Comparison of ENCODE assay signal across 18 cellular contexts in genomic region chr20:37841991-37842390, GRCh38.
"Had no signal": no experiment of that assay in that cellular context is flagged by ENCODE, and none has a peak within 500 bp of the region (broad histone marks: within the 10 kb centered on the region; RNA-seq: fewer than 3 reads in every experiment).

No MANE protein-coding gene starts in this region.

- H3K4me1 ChIP-seq: ascending aorta, transverse colon had no signal

- DNase-seq: activated CD4-positive, alpha-beta T cell treated with anti-CD3 and anti-CD28 coated beads, Interleukin-2, amount 10 ng/mL, durations not matched to agents 7 days and 5 days; activated CD8-positive, alpha-beta memory T cell treated with anti-CD3 and anti-CD28 coated beads, Interleukin-2, amount 50 U/mL, for 4 hours; activated CD8-positive, alpha-beta T cell treated with anti-CD3 and anti-CD28 coated beads, Interleukin-2, amount 10 ng/mL, durations not matched to agents 7 days and 5 days; activated effector memory CD4-positive, alpha-beta T cell treated with anti-CD3 and anti-CD28 coated beads, Interleukin-2, amount 50 U/mL, for 16 hours; activated naive CD4-positive, alpha-beta T cell treated with anti-CD3 and anti-CD28 coated beads, Interleukin-2, amount 50 U/mL, for 16 hours; activated T-cell treated with anti-CD3 and anti-CD28 coated beads, Interleukin-2, amount 50 U/mL, for 48 hours; head of caudate nucleus; immature natural killer cell; stimulated activated CD4-positive, alpha-beta T cell treated with anti-CD3 and anti-CD28 coated beads, Interleukin-1b, Interleukin-23, amount 100 ng/mL, for 48 hours; transverse colon had no signal

- H3K27me3 Mint-ChIP-seq: activated CD4-positive, alpha-beta T cell treated with anti-CD3 and anti-CD28 coated beads, Interleukin-2, amount 10 ng/mL, durations not matched to agents 7 days and 5 days; central memory CD8-positive, alpha-beta T cell; natural killer cell treated with Interleukin-12 subunit alpha and Interleukin-12 subunit beta and Interleukin-15 and Interleukin-18, amount 100 ng/mL, for 72 hours; progenitor cell of endocrine pancreas; stimulated activated naive CD8-positive, alpha-beta T cell treated with anti-CD3 and anti-CD28 coated beads, Interleukin-15, Interleukin-2, amounts not matched to agents 100 ng/mL and 50 ng/mL, for 24 hours had no signal

- H3K9me3 ChIP-seq: ascending aorta, transverse colon had no signal

- H3K9me3 Mint-ChIP-seq: activated CD4-positive, alpha-beta T cell treated with anti-CD3 and anti-CD28 coated beads, Interleukin-2, amount 10 ng/mL, durations not matched to agents 7 days and 5 days; central memory CD8-positive, alpha-beta T cell; immature natural killer cell; natural killer cell treated with Interleukin-12 subunit alpha and Interleukin-12 subunit beta and Interleukin-15 and Interleukin-18, amount 100 ng/mL, for 72 hours; stimulated activated naive CD8-positive, alpha-beta T cell treated with anti-CD3 and anti-CD28 coated beads, Interleukin-15, Interleukin-2, amounts not matched to agents 100 ng/mL and 50 ng/mL, for 24 hours; T-helper 1 cell treated with Interleukin-12 subunit alpha and Interleukin-12 subunit beta and Interleukin-4 antibody, amounts not matched to agents 30 μg/mL and 1 μg/mL, for 36 hours had no signal

- H3K4me3 Mint-ChIP-seq: activated CD4-positive, alpha-beta T cell treated with anti-CD3 and anti-CD28 coated beads, Interleukin-2, amount 10 ng/mL, durations not matched to agents 7 days and 5 days; activated CD8-positive, alpha-beta T cell treated with anti-CD3 and anti-CD28 coated beads, Interleukin-2, amount 10 ng/mL, durations not matched to agents 7 days and 5 days; central memory CD8-positive, alpha-beta T cell; immature natural killer cell; natural killer cell treated with Interleukin-12 subunit alpha and Interleukin-12 subunit beta and Interleukin-15 and Interleukin-18, amount 100 ng/mL, for 72 hours; stimulated activated naive CD8-positive, alpha-beta T cell treated with anti-CD3 and anti-CD28 coated beads, Interleukin-15, Interleukin-2, amounts not matched to agents 100 ng/mL and 50 ng/mL, for 24 hours; T-helper 1 cell treated with Interleukin-12 subunit alpha and Interleukin-12 subunit beta and Interleukin-4 antibody, amounts not matched to agents 30 μg/mL and 1 μg/mL, for 36 hours had no signal

- H3K27ac Mint-ChIP-seq: activated CD4-positive, alpha-beta T cell treated with anti-CD3 and anti-CD28 coated beads, Interleukin-2, amount 10 ng/mL, durations not matched to agents 7 days and 5 days; activated CD8-positive, alpha-beta T cell treated with anti-CD3 and anti-CD28 coated beads, Interleukin-2, amount 10 ng/mL, durations not matched to agents 7 days and 5 days; natural killer cell treated with Interleukin-12 subunit alpha and Interleukin-12 subunit beta and Interleukin-15 and Interleukin-18, amount 100 ng/mL, for 72 hours; progenitor cell of endocrine pancreas; stimulated activated naive CD8-positive, alpha-beta T cell treated with anti-CD3 and anti-CD28 coated beads, Interleukin-15, Interleukin-2, amounts not matched to agents 100 ng/mL and 50 ng/mL, for 24 hours; T-helper 1 cell treated with Interleukin-12 subunit alpha and Interleukin-12 subunit beta and Interleukin-4 antibody, amounts not matched to agents 30 μg/mL and 1 μg/mL, for 36 hours had no signal

- H3K27ac ChIP-seq: ascending aorta, coronary artery, transverse colon had no signal

- H3K4me3 ChIP-seq: ascending aorta, coronary artery, transverse colon had no signal

- H3K4me1 Mint-ChIP-seq: activated CD4-positive, alpha-beta T cell treated with anti-CD3 and anti-CD28 coated beads, Interleukin-2, amount 10 ng/mL, durations not matched to agents 7 days and 5 days had no signal

- H3K27me3 ChIP-seq: ascending aorta, transverse colon had no signal

- ATAC-seq: activated CD4-positive, CD25-positive, alpha-beta regulatory T cell treated with anti-CD3 and anti-CD28 coated beads, Interleukin-2, amount 50 U/mL, for 24 hours; activated CD8-positive, alpha-beta T cell treated with anti-CD3 and anti-CD28 coated beads, Interleukin-2, amount 10 ng/mL, durations not matched to agents 7 days and 5 days; natural killer cell treated with Interleukin-12 subunit alpha and Interleukin-12 subunit beta and Interleukin-15 and Interleukin-18, amount 100 ng/mL, for 72 hours had no signal
